ENCODE assay signal across 10 cellular contexts in genomic region chr10:72353963-72354355, GRCh38. TPM values are rescaled to one million over a fixed set of nuclear protein-coding genes. Genes with fewer than 3 reads are reported as not detected.
DNase-seq lines count a peak whose midpoint lies in the region; ATAC-seq, FAIRE-seq and TF ChIP-seq lines count a peak whose summit lies in the region.
"Had no signal": no experiment of that assay in that cellular context is flagged by ENCODE, and none has a peak within 500 bp of the region (broad histone marks: within the 10 kb centered on the region; RNA-seq: fewer than 3 reads in every experiment).

No MANE protein-coding gene starts in this region.

- no peaks in the 10 kb centered on the region for H3K27me3 Mint-ChIP-seq in activated CD4-positive, alpha-beta T cell treated with anti-CD3 and anti-CD28 coated beads, Interleukin-2, amount 10 ng/mL, durations not matched to agents 24 days and 14 days

- ATAC-seq in IMR-90 (ENCODE audit: low read depth), result peak; percentile 43
- ATAC-seq in HepG2, result peak; percentile 27

- H2BK120ac ChIP-seq in IMR-90 (ENCODE audit: low read depth, low read length), result no peak overlapping the region

- no peak for TF ChIP-seq RAD21 in IMR-90 (IDR thresholded peaks at IDR 0.05; ENCODE audit: low read length)
- no peak for TF ChIP-seq RAD21 in HepG2 (CRISPR knock-in tag; IDR thresholded peaks at IDR 0.05)

- peak overlapping the region; percentile 74 for H2AK5ac ChIP-seq in IMR-90 (ENCODE audit: low read depth, low read length)

- peaks cover 23 to 61% of the 10 kb centered on the region in 2 experiments for H3K79me1 ChIP-seq in IMR-90 (ENCODE audit: low read depth in 1 of 2, low read length in 2 of 2)

- H4K5ac ChIP-seq in IMR-90 (ENCODE audit: low read depth, low read length), result peak overlapping the region; percentile 77

- H3K4ac ChIP-seq in IMR-90 (ENCODE audit: low read depth, low read length), result peak overlapping the region; percentile 72

- H2BK20ac ChIP-seq in IMR-90 (ENCODE audit: low read depth, low read length), result no peak overlapping the region

- no peak overlapping the region for H2BK15ac ChIP-seq in IMR-90 (ENCODE audit: low read depth, low read length)

- H2AFZ ChIP-seq in IMR-90 (replicated peaks; ENCODE audit: low read length, poor library complexity) (peak overlapping the region; percentile 100), mammary epithelial cell (ENCODE audit: low read depth, low read length) (peak overlapping the region; percentile 86), HepG2 (ENCODE audit: low read length) (no peak overlapping the region)

- TF ChIP-seq POLR2A in IMR-90 (IDR thresholded peaks at IDR 0.05; ENCODE audit: low read depth, low read length), result no peak
- no peak; a peak in 1 of 4 replicates for TF ChIP-seq POLR2A in HepG2 (IDR thresholded peaks at IDR 0.05; ENCODE audit: insufficient read depth in 1 of 2, low read depth in 2 of 2, low read length in 2 of 2)
- TF ChIP-seq POLR2A in tibial nerve (IDR thresholded peaks at IDR 0.05), result no peak

- H3K79me2 ChIP-seq in mammary epithelial cell (ENCODE audit: insufficient read depth, low read length), result peaks cover 52% of the 10 kb centered on the region
- peaks cover 36% of the 10 kb centered on the region for H3K79me2 ChIP-seq in HepG2 (ENCODE audit: insufficient read depth, low read length)

- DNase-seq in activated CD4-positive, alpha-beta T cell treated with anti-CD3 and anti-CD28 coated beads, Interleukin-2, amount 10 ng/mL, durations not matched to agents 24 days and 14 days, result no peak
- DNase-seq in activated CD4-positive, alpha-beta T cell treated with anti-CD3 and anti-CD28 coated beads for 4 hours, result no peak
- DNase-seq in IMR-90 (peak; percentile 15), mammary epithelial cell (no peak), HepG2 (ENCODE audit: low spot score) (no peak), tibial nerve (ENCODE audit: low spot score in 2 of 2) (no peak), NCI-H2171 (lab: John Stamatoyannopoulos, UW) (no peak), RPMI8226 (no peak)

- H3K4me1 ChIP-seq in IMR-90 (ENCODE audit: control insufficient read depth, insufficient read depth, low read length), result peaks cover 6% of the 10 kb centered on the region
- H3K4me1 ChIP-seq in mammary epithelial cell (ENCODE audit: insufficient read depth, low read length), result peaks cover 15% of the 10 kb centered on the region
- H3K4me1 ChIP-seq in HepG2 (ENCODE audit: insufficient read depth, low read length), result peaks cover 24% of the 10 kb centered on the region
- H3K4me1 ChIP-seq in tibial nerve, result peaks cover 0 to 49% (median 14%) of the 10 kb centered on the region in 4 donors

- peak overlapping the region; percentile 38; the same call in 1 of the 2 replicates for H3K18ac ChIP-seq in IMR-90 (ENCODE audit: low read depth, low read length)

- in situ Hi-C loops in IMR-90 (cut with MboI; ENCODE audit: low sequenced_read_pairs), result no loop called here
- in situ Hi-C loops in mammary epithelial cell (cut with MboI; ENCODE audit: low sequenced_read_pairs in 2 of 2), result no loop called here
- in situ Hi-C loops in HepG2 (cut with HindIII; ENCODE audit: extremely low pct_ligation_motif_present, low pct_unique_long_range_greater_than_20kb), result no loop called here

- CTCF ChIA-PET in IMR-90 (lab: Yijun Ruan, JAX), result no interaction called here
- CTCF ChIA-PET in mammary epithelial cell (lab: Charles Lee; ENCODE audit: low non-redundant PET), result no interaction called here
- CTCF ChIA-PET in HepG2 (lab: Yijun Ruan, JAX; ENCODE audit: low intra/inter-chr PET ratio, low total read pairs), result no interaction called here

- H3K36me3 Mint-ChIP-seq in activated CD4-positive, alpha-beta T cell treated with anti-CD3 and anti-CD28 coated beads, Interleukin-2, amount 10 ng/mL, durations not matched to agents 24 days and 14 days (ENCODE audit: low read depth), result peaks cover 17% of the 10 kb centered on the region

- H3K9me3 ChIP-seq in IMR-90 (ENCODE audit: control insufficient read depth, insufficient read depth, low read length) (no peaks in the 10 kb centered on the region), mammary epithelial cell (replicated peaks; ENCODE audit: insufficient read depth, low read length) (no peaks in the 10 kb centered on the region), HepG2 (ENCODE audit: low read length) (no peaks in the 10 kb centered on the region), tibial nerve (no peaks in the 10 kb centered on the region)

- peak overlapping the region; percentile 86; the same call in 1 of the 2 replicates for H3K14ac ChIP-seq in IMR-90 (replicated peaks; ENCODE audit: low read depth, low read length)

- peak overlapping the region; percentile 39; the same call in 1 of the 2 replicates for H3K56ac ChIP-seq in IMR-90 (ENCODE audit: extremely low read depth, insufficient read depth, low read length)

- H3K36me3 ChIP-seq in IMR-90 (ENCODE audit: control insufficient read depth, insufficient read depth, low read length), result peaks cover 5% of the 10 kb centered on the region
- H3K36me3 ChIP-seq in mammary epithelial cell (ENCODE audit: insufficient read depth, low read length), result peaks cover 2% of the 10 kb centered on the region
- H3K36me3 ChIP-seq in HepG2 (replicated peaks in 1 of 2; ENCODE audit: control insufficient read depth in 1 of 2, insufficient read depth in 2 of 2, low read length in 2 of 2), result peaks cover 7 to 17% of the 10 kb centered on the region in 2 experiments
- H3K36me3 ChIP-seq in tibial nerve, result peaks cover 0 to 27% (median 0%) of the 10 kb centered on the region in 3 donors

- peak overlapping the region; percentile 84; the same call in 1 of the 2 replicates for H3K23ac ChIP-seq in IMR-90 (ENCODE audit: low read depth, low read length)

- peak overlapping the region; percentile 82 for H3K4me3 ChIP-seq in IMR-90 (ENCODE audit: insufficient read depth, low read depth, low read length)
- H3K4me3 ChIP-seq in mammary epithelial cell (replicated peaks in 1 of 3; ENCODE audit: insufficient read depth in 1 of 3, low read depth in 2 of 3, low read length in 3 of 3), result peak overlapping the region; percentile 64 to 72 (median 70)
- H3K4me3 ChIP-seq in HepG2 (replicated peaks in 1 of 3; ENCODE audit: insufficient read depth in 1 of 3, low read depth in 2 of 3, low read length in 3 of 3), result peak overlapping the region; percentile 75 to 96 (median 94)
- H3K4me3 ChIP-seq in tibial nerve, result peak overlapping the region; percentile 78 to 94 (median 78)

- peak overlapping the region; percentile 93 for H2AK9ac ChIP-seq in IMR-90 (replicated peaks; ENCODE audit: low read depth, low read length, poor library complexity)

- H3K4me1 Mint-ChIP-seq in activated CD4-positive, alpha-beta T cell treated with anti-CD3 and anti-CD28 coated beads, Interleukin-2, amount 10 ng/mL, durations not matched to agents 24 days and 14 days, result peaks cover 30% of the 10 kb centered on the region

- no peaks in the 10 kb centered on the region for H3K9me3 Mint-ChIP-seq in activated CD4-positive, alpha-beta T cell treated with anti-CD3 and anti-CD28 coated beads, Interleukin-2, amount 10 ng/mL, durations not matched to agents 24 days and 14 days

- dilution Hi-C loops in IMR-90 (cut with HindIII; ENCODE audit: low sequenced_read_pairs, unreplicated experiment) (no loop called here), mammary epithelial cell (cut with HindIII; ENCODE audit: low sequenced_read_pairs) (no loop called here)

- intact Hi-C loops in activated CD4-positive, alpha-beta T cell treated with anti-CD3 and anti-CD28 coated beads, Interleukin-2, amount 10 ng/mL, durations not matched to agents 24 days and 14 days (cut with micrococcal nuclease), result loop anchor here (10.0 kb wide), 1 partner anchor 811 kb away; the partner anchor contains the start of genes ECD and FAM149B1
- intact Hi-C loops in IMR-90 (cut with micrococcal nuclease) (no loop called here), mammary epithelial cell (cut with micrococcal nuclease) (no loop called here), HepG2 (cut with micrococcal nuclease; ENCODE audit: unreplicated experiment) (no loop called here)

- FAIRE-seq in HepG2 (lab: Jason Lieb, UNC), result no peak
- FAIRE-seq: endometrium, G401.6 had no signal

- H3K4me2 ChIP-seq in IMR-90 (ENCODE audit: low read depth, low read length) (peak overlapping the region; percentile 89), mammary epithelial cell (ENCODE audit: insufficient read depth, low read depth, low read length) (peak overlapping the region; percentile 98), HepG2 (ENCODE audit: low read depth, low read length) (peak overlapping the region; percentile 91)

- H3K9ac ChIP-seq in IMR-90 (ENCODE audit: low read depth, low read length), result peak overlapping the region; percentile 78
- H3K9ac ChIP-seq in mammary epithelial cell (ENCODE audit: insufficient read depth, low read length), result peak overlapping the region; percentile 87
- peak overlapping the region; percentile 95 for H3K9ac ChIP-seq in HepG2 (ENCODE audit: insufficient read depth, low read depth, low read length)

- POLR2A ChIA-PET in IMR-90 (lab: Charles Lee; ENCODE audit: unreplicated experiment), result interaction anchor here (0.6 kb wide), 2 partner anchors 141 to 480 kb away, joined by 3 to 11 read pairs; no protein-coding TSS in a partner anchor
- POLR2A ChIA-PET in HepG2 (lab: Yijun Ruan, JAX), result interaction anchor here (0.8 to 1.7 kb wide), 6 partner anchors 12 to 893 kb away, joined by 3 to 7 read pairs (median 4); partner anchors contain the start of gene DNAJC9

- peak overlapping the region; percentile 16; the same call in 1 of the 2 replicates for H4K91ac ChIP-seq in IMR-90 (ENCODE audit: insufficient read depth, low read depth, low read length)

- H3K4me3 Mint-ChIP-seq in activated CD4-positive, alpha-beta T cell treated with anti-CD3 and anti-CD28 coated beads, Interleukin-2, amount 10 ng/mL, durations not matched to agents 24 days and 14 days, result peak overlapping the region; percentile 90

- TF ChIP-seq CTCF in IMR-90 (conservative IDR thresholded peaks at IDR 0.05; ENCODE audit: low read depth, low read length) (no peak), mammary epithelial cell (conservative IDR thresholded peaks at IDR 0.05 in 1 of 2, IDR thresholded peaks at IDR 0.05 in 1 of 2; ENCODE audit: extremely low read depth in 1 of 2, insufficient read depth in 1 of 2, low read depth in 1 of 2, low read length in 2 of 2) (no peak), HepG2 (CRISPR knock-in tag; IDR thresholded peaks at IDR 0.05) (no peak), tibial nerve (IDR thresholded peaks at IDR 0.05) (no peak)

- 0 out of 2 replicates have a peak, but pooled peaks cover 6% of the 10 kb centered on the region for H3K9me1 ChIP-seq in IMR-90 (ENCODE audit: insufficient read depth, low read length)

- H3K27ac ChIP-seq in IMR-90 (ENCODE audit: insufficient read depth, low read length) (peak overlapping the region; percentile 95), mammary epithelial cell (ENCODE audit: insufficient read depth, low read depth, low read length) (peak overlapping the region; percentile 87), HepG2 (ENCODE audit: extremely low read length, insufficient read depth, low read length) (peak overlapping the region; percentile 97), tibial nerve (peak overlapping the region; percentile 91 to 100 (median 94))

- TF ChIP-seq EP300 in HepG2 (IDR thresholded peaks at IDR 0.05; ENCODE audit: low read depth in 2 of 2, low read length in 2 of 2) (no peak), HepG2 (CRISPR knock-in tag; IDR thresholded peaks at IDR 0.05; ENCODE audit: borderline replicate concordance) (no peak), tibial nerve (IDR thresholded peaks at IDR 0.05) (no peak)

- peak overlapping the region; percentile 90 for H2BK5ac ChIP-seq in IMR-90 (ENCODE audit: low read depth, low read length, poor library complexity, severe bottlenecking)

- peaks cover 29% of the 10 kb centered on the region; the same call in 1 of the 2 replicates for H4K20me1 ChIP-seq in IMR-90 (ENCODE audit: insufficient read depth, low read length)
- no peaks in the 10 kb centered on the region for H4K20me1 ChIP-seq in mammary epithelial cell (ENCODE audit: insufficient read depth, low read length)
- H4K20me1 ChIP-seq in HepG2 (ENCODE audit: insufficient read depth, low read length), result no peaks in the 10 kb centered on the region

- peak overlapping the region; percentile 72 to 100; a peak in 2 of 4 replicates for H4K8ac ChIP-seq in IMR-90 (ENCODE audit: low read depth in 2 of 2, low read length in 2 of 2)

- H3K27me3 ChIP-seq in IMR-90 (ENCODE audit: control insufficient read depth, insufficient read depth, low read length) (no peaks in the 10 kb centered on the region), mammary epithelial cell (ENCODE audit: insufficient read depth, low read length) (no peaks in the 10 kb centered on the region), HepG2 (ENCODE audit: control insufficient read depth in 1 of 2, insufficient read depth in 2 of 2, low read length in 2 of 2) (no peaks in the 10 kb centered on the region; a peak in 1 of 5 replicates), tibial nerve (no peaks in the 10 kb centered on the region)

- WGBS in IMR-90 (ENCODE audit: extremely low coverage in 2 of 2, insufficient read length in 1 of 2), 2 experiments, result no CpG with 5 or more reads among the region's 23 CpGs
- 3% methylated on average over 22 of the region's 23 CpGs for WGBS in mammary epithelial cell (ENCODE audit: low coverage, missing lambda C conversion rate)
- WGBS in HepG2 (ENCODE audit: low lambda C conversion rate), result 0% methylated on average over 9 of the region's 23 CpGs
- WGBS in tibial nerve, 2 donors, result 0 to 2% methylated on average over 16 to 23 of the region's 23 CpGs

- peak overlapping the region; percentile 99 for H3K27ac Mint-ChIP-seq in activated CD4-positive, alpha-beta T cell treated with anti-CD3 and anti-CD28 coated beads, Interleukin-2, amount 10 ng/mL, durations not matched to agents 24 days and 14 days

- BruUV-seq in IMR-90 (replicated peaks; lab: Mats Ljungman, UMichigan), result no TSS peak
- BruUV-seq in mammary epithelial cell (replicated peaks; lab: Mats Ljungman, UMichigan), result TSS peak; percentile 45
- TSS peak; percentile 61 for BruUV-seq in HepG2 (replicated peaks; lab: Mats Ljungman, UMichigan)

RNA-seq across cellular contexts. Expression of gene DNAJB12, which starts 0.8 kb away (rescaled TPM):
- 32.5 and 35.1 TPM in 2 replicates for total RNA-seq in activated CD4-positive, alpha-beta T cell treated with anti-CD3 and anti-CD28 coated beads, Interleukin-2, amount 10 ng/mL, durations not matched to agents 24 days and 14 days
- total RNA-seq in IMR-90 (2012; rRNA removed), result 18.3 and 19.2 TPM in 2 replicates
- 23.1 and 24.0 TPM in 2 replicates for polyA plus RNA-seq in IMR-90 (2012; rRNA removed)
- polyA plus RNA-seq in IMR-90 (2012; cell fraction: cytosol; rRNA removed), result 18.5 and 22.8 TPM in 2 replicates
- 28.0 and 41.8 TPM in 2 replicates for polyA plus RNA-seq in IMR-90 (2012; cell fraction: nucleus; rRNA removed; ENCODE audit: low replicate concordance)
- 10 to 100 TPM; 57.7 to 98.4 TPM for total RNA-seq in mammary epithelial cell
- 58.9 TPM for polyA plus RNA-seq in mammary epithelial cell
- polyA minus RNA-seq in mammary epithelial cell, result 60.1 TPM
- 11.4 and 18.2 TPM in 2 replicates for total RNA-seq in HepG2 (2016; rRNA removed; fragmentation: Illumina TruSeq; extraction: Trizol)
- 3.9 and 5.0 TPM in 2 replicates for total RNA-seq in HepG2 (2016; cell fraction: cytosol; rRNA removed; fragmentation: Illumina TruSeq; extraction: Trizol; ENCODE audit: low read depth)
- 9.2 and 19.9 TPM in 2 replicates for total RNA-seq in HepG2 (2016; cell fraction: insoluble cytoplasmic fraction; rRNA removed; fragmentation: Illumina TruSeq; extraction: Trizol)
- 6.8 and 7.7 TPM in 2 replicates for total RNA-seq in HepG2 (2016; cell fraction: membrane; rRNA removed; fragmentation: Illumina TruSeq; extraction: Trizol)
- total RNA-seq in HepG2 (2016; cell fraction: nucleus; rRNA removed; fragmentation: Illumina TruSeq; extraction: Trizol), result 18.8 and 22.8 TPM in 2 replicates
- 10.8 and 13.6 TPM in 2 replicates for polyA plus RNA-seq in HepG2 (2011; rRNA removed)
- 8.7 and 9.8 TPM in 2 replicates for polyA plus RNA-seq in HepG2 (2011; cell fraction: cytosol; rRNA removed)
- polyA plus RNA-seq in HepG2 (2011; cell fraction: nucleus; rRNA removed), result 21.4 and 23.3 TPM in 2 replicates
- 11.6 and 13.7 TPM in 2 replicates for polyA plus RNA-seq in HepG2 (2012)
- polyA plus RNA-seq in HepG2 (2016; cell fraction: cytosol; fragmentation: Illumina TruSeq; extraction: Trizol; ENCODE audit: low read depth), result 3.5 TPM in 2 replicates
- polyA plus RNA-seq in HepG2 (2016; cell fraction: insoluble cytoplasmic fraction; fragmentation: Illumina TruSeq; extraction: Trizol; ENCODE audit: low read depth), result 9.6 and 12.1 TPM in 2 replicates
- polyA plus RNA-seq in HepG2 (2016; cell fraction: membrane; fragmentation: Illumina TruSeq; extraction: Trizol; ENCODE audit: low read depth), result 5.2 and 5.7 TPM in 2 replicates
- 30.8 and 32.2 TPM in 2 replicates for polyA plus RNA-seq in HepG2 (2016; cell fraction: nucleus; fragmentation: Illumina TruSeq; extraction: Trizol; ENCODE audit: insufficient read depth, low read depth)
- polyA minus RNA-seq in HepG2 (2011; rRNA and poly(A)+ RNA removed; ENCODE audit: low replicate concordance), result 15.9 and 24.1 TPM in 2 replicates
- 8.8 and 8.9 TPM in 2 replicates for polyA minus RNA-seq in HepG2 (2011; cell fraction: cytosol; rRNA and poly(A)+ RNA removed)
- 18.4 and 18.9 TPM in 2 replicates for polyA minus RNA-seq in HepG2 (2011; cell fraction: nucleus; rRNA and poly(A)+ RNA removed)
- 100 to 1,000 TPM in 2 of 4 donors, 10 to 100 TPM in 2; 81.3 to 115 (median 98.9) TPM for total RNA-seq in tibial nerve
